ENCODE assay signal across 18 cellular contexts in genomic region chr13:97268772-97269171, GRCh38. TPM values are rescaled to one million over a fixed set of nuclear protein-coding genes. Genes with fewer than 3 reads are reported as not detected.
A peak's percentile ranks its signal among the peaks of the same experiment; 100 is the strongest.
DNase-seq lines count a peak whose midpoint lies in the region; ATAC-seq, FAIRE-seq and TF ChIP-seq lines count a peak whose summit lies in the region.
"Had no signal": no experiment of that assay in that cellular context is flagged by ENCODE, and none has a peak within 500 bp of the region (broad histone marks: within the 10 kb centered on the region; RNA-seq: fewer than 3 reads in every experiment).

No MANE protein-coding gene starts in this region.

- H3K4ac ChIP-seq in mesendoderm (ENCODE audit: low read depth, low read length): no peak overlapping the region

- no peak overlapping the region for H2BK15ac ChIP-seq in mesendoderm (replicated peaks; ENCODE audit: low read depth)

- H4K5ac ChIP-seq in mesendoderm (ENCODE audit: low read length): no peak overlapping the region

- H3K79me2 ChIP-seq in mesendoderm (ENCODE audit: control insufficient read depth, insufficient read depth, low read length): no peaks in the 10 kb centered on the region

- 33 to 54% (median 41%) methylated on average over 6 of the region's 6 CpGs for WGBS in heart left ventricle, 4 donors
- WGBS in mesendoderm (ENCODE audit: extremely low coverage, insufficient coverage, low lambda C conversion rate): no CpG with 5 or more reads among the region's 6 CpGs

- H2BK120ac ChIP-seq in mesendoderm (ENCODE audit: low read depth, low read length): no peak overlapping the region

- intact Hi-C loops in heart left ventricle (cut with DNase I) (loop anchor here in 1 of 10 donors (10.0 kb wide), 1 partner anchor 66 kb away; no protein-coding TSS in a partner anchor), Right ventricle myocardium inferior (cut with DNase I) (no loop called here), uterus (cut with DNase I; ENCODE audit: low total_unique reads) (no loop called here)

- peaks cover 0 to 2% (median 0%) of the 10 kb centered on the region in 9 donors for H3K36me3 ChIP-seq in heart left ventricle
- no peaks in the 10 kb centered on the region for H3K36me3 ChIP-seq in mesendoderm (ENCODE audit: control insufficient read depth, insufficient read depth, low read length)
- H3K36me3 ChIP-seq in uterus: no peaks in the 10 kb centered on the region

- H3K79me1 ChIP-seq in mesendoderm (ENCODE audit: low read length): no peaks in the 10 kb centered on the region

- FAIRE-seq in GM19239 (lab: Jason Lieb, UNC): no peak
- FAIRE-seq: urothelium cell line had no signal

- no peak overlapping the region for H3K9ac ChIP-seq in mesendoderm (ENCODE audit: low read length)

- no peak overlapping the region for H3K4me2 ChIP-seq in mesendoderm (ENCODE audit: low read length)

- H2BK5ac ChIP-seq in mesendoderm (ENCODE audit: low read length): no peak overlapping the region

- H3K23ac ChIP-seq in mesendoderm (ENCODE audit: low read length): no peak overlapping the region

- no peaks in the 10 kb centered on the region for H3K9me3 ChIP-seq in heart left ventricle
- no peaks in the 10 kb centered on the region for H3K9me3 ChIP-seq in uterus

- ATAC-seq in heart left ventricle: peak in 3 of 4 donors; percentile 47 to 63 (median 57)
- no peak for ATAC-seq in Right ventricle myocardium inferior
- no peak for ATAC-seq in HG03442 (IDR thresholded peaks at IDR 0.05; ENCODE audit: unreplicated experiment)
- ATAC-seq: activated CD8-positive, alpha-beta T cell treated with anti-CD3 and anti-CD28 coated beads, Interleukin-2, amount 10 ng/mL, durations not matched to agents 7 days and 5 days had no signal

- H2AK5ac ChIP-seq in mesendoderm (ENCODE audit: low read length): no peak overlapping the region

- peak in 1 of 5 donors; percentile 27 for DNase-seq in heart left ventricle
- DNase-seq in Right ventricle myocardium inferior (ENCODE audit: missing footprints): no peak
- DNase-seq in fibroblast of mammary gland (ENCODE audit: low read depth): no peak
- peak; percentile 69 for DNase-seq in mesendoderm
- no peak for DNase-seq in uterus
- no peak for DNase-seq in GM19239 (ENCODE audit: insufficient read length, low spot score)
- DNase-seq in hippocampal formation (lab: John Stamatoyannopoulos, UW): no peak
- DNase-seq: activated CD8-positive, alpha-beta T cell treated with anti-CD3 and anti-CD28 coated beads, Interleukin-2, amount 10 ng/mL, durations not matched to agents 7 days and 5 days; activated naive CD4-positive, alpha-beta T cell treated with anti-CD3 and anti-CD28 coated beads, Interleukin-2, amount 50 U/mL, for 16 hours; COR-L47; cortex of kidney; foreskin fibroblast; NCI-H1694 treated with DMSO at 0.1 percent for 48 hours; NCI-H526 treated with DMSO at 0.1 percent for 48 hours; occipital lobe; T1000 had no signal

- H3K27ac ChIP-seq in heart left ventricle: peak overlapping the region in 7 of 12 donors; percentile 8 to 66 (median 44)
- no peak overlapping the region for H3K27ac ChIP-seq in mesendoderm (ENCODE audit: low read depth, low read length)
- peak overlapping the region; percentile 25 for H3K27ac ChIP-seq in uterus

- H3K18ac ChIP-seq in mesendoderm (ENCODE audit: low read length): peak overlapping the region; percentile 20

- H3K27me3 ChIP-seq in heart left ventricle (no peaks in the 10 kb centered on the region), mesendoderm (ENCODE audit: insufficient read depth, low read length, poor library complexity) (no peaks in the 10 kb centered on the region), uterus (no peaks in the 10 kb centered on the region)

- H3K56ac ChIP-seq in mesendoderm (ENCODE audit: low read length): no peak overlapping the region

- no peak overlapping the region for H3K4me3 ChIP-seq in heart left ventricle
- H3K4me3 ChIP-seq in fibroblast of mammary gland (ENCODE audit: control insufficient read depth, low read depth, low read length): no peak overlapping the region
- H3K4me3 ChIP-seq in mesendoderm (ENCODE audit: low read length): no peak overlapping the region
- no peak overlapping the region for H3K4me3 ChIP-seq in uterus

- TF ChIP-seq CTCF in heart left ventricle (IDR thresholded peaks at IDR 0.05) (peak in 4 of 12 donors; percentile 16 to 31 (median 22)), fibroblast of mammary gland (conservative IDR thresholded peaks at IDR 0.05; ENCODE audit: control insufficient read depth, insufficient read depth, low read depth, low read length) (peak; percentile 7), uterus (IDR thresholded peaks at IDR 0.05) (no peak)

- H4K8ac ChIP-seq in mesendoderm (ENCODE audit: low read depth, low read length): no peak overlapping the region

- no peak for TF ChIP-seq POLR2A in heart left ventricle (IDR thresholded peaks at IDR 0.05)
- TF ChIP-seq POLR2A in uterus (IDR thresholded peaks at IDR 0.05): no peak

- H3K4me1 ChIP-seq in heart left ventricle: peaks cover 10 to 86% (median 67%) of the 10 kb centered on the region in 12 donors
- H3K4me1 ChIP-seq in mesendoderm (ENCODE audit: control insufficient read depth, low read depth, low read length): peaks cover 10% of the 10 kb centered on the region
- peaks cover 3 to 4% of the 10 kb centered on the region in 2 donors for H3K4me1 ChIP-seq in uterus

RNA-seq across cellular contexts. Expression of gene MBNL2, which starts 46.6 kb away (rescaled TPM):
- total RNA-seq in heart left ventricle (100 to 1,000 TPM in 1 of 9 donors, 10 to 100 TPM in 8; 59.4 to 100 (median 83.1) TPM), Right ventricle myocardium inferior (69.1 TPM), uterus (100 to 1,000 TPM in 1 of 4 donors, 10 to 100 TPM in 3; 50.7 to 115 (median 72.0) TPM)
- 10 to 100 TPM; 18.5 to 41.9 TPM for polyA plus RNA-seq in heart left ventricle
- polyA plus RNA-seq in mesendoderm (2013, experiment 1 of 2): 2.0 TPM
- polyA plus RNA-seq in mesendoderm (2013, experiment 2 of 2): 2.2 TPM

Comparison
In these comparisons a context has a peak if more than half of its experiments do, and no peak if none do; other contexts are left out.
1. ATAC-seq: peak in heart left ventricle (3 of 4); none in Right ventricle myocardium inferior (single experiment) and HG03442 (single experiment).